In the genomic region with DNA sequence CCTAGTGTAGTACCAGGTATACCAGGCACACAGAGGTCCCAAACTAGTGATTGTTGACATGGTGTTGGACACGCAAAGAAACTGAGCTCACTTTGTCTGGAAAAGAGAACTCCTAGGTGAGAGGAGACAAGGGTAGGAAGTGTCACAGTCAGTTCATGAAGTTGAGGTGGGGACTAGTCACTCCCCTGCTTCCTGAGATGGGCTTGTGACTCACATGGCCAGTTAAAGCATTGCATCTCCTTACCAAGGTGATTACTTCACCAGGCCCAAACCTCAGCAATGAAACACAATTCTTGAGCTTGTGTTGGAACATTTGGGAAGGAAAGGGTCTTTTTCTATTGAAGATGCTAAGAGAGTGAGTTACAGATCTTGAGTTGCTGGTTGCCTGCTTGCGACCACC, we compare ENCODE assay signal across 14 cellular contexts.
"Had no signal": no experiment of that assay in that cellular context is flagged by ENCODE, and none has a peak within 500 bp of the region (broad histone marks: within the 10 kb centered on the region; RNA-seq: fewer than 3 reads in every experiment).

No MANE protein-coding gene starts in this region.

- H3K4me1 Mint-ChIP-seq: activated B cell treated with CpG ODN at 0.5 μM for 24 hours; stimulated activated memory B cell treated with anti-CD40 and anti-IgM and Interleukin-4, amounts not matched to agents 10 μg/mL and 1 μg/mL and 100 μg/mL, for 72 hours had no signal

- H3K27ac Mint-ChIP-seq: activated B cell treated with CpG ODN at 0.5 μM for 24 hours; activated T-helper 1 cell treated with anti-CD3 and anti-CD28 coated beads, Interleukin-12 subunit alpha, Interleukin-12 subunit beta, Interleukin-2, Interleukin-4 antibody, amounts not matched to agents 30 ng/mL and 10 ng/mL and 1 ng/mL, durations not matched to agents 14 hours and 24 hours and 36 hours; stimulated activated memory B cell treated with anti-CD40 and anti-IgM and Interleukin-4, amounts not matched to agents 10 μg/mL and 1 μg/mL and 100 μg/mL, for 72 hours; T-cell had no signal

- H3K27me3 Mint-ChIP-seq: activated B cell treated with CpG ODN at 0.5 μM for 24 hours; naive thymus-derived CD4-positive, alpha-beta T cell had no signal

- DNase-seq: activated B cell treated with CpG ODN at 0.5 μM for 24 hours; activated CD4-positive, alpha-beta T cell treated with anti-CD3 and anti-CD28 coated beads for 48 hours; activated naive CD4-positive, alpha-beta T cell; dermis blood vessel endothelial cell; effector memory CD4-positive, alpha-beta T cell; esophagus squamous epithelium; left cardiac atrium; mesendoderm; naive thymus-derived CD4-positive, alpha-beta T cell; stimulated activated CD4-positive, alpha-beta T cell treated with anti-CD3 and anti-CD28 coated beads, Interleukin-4, amount 100 ng/mL, for 24 hours; T-cell; thyroid gland had no signal

- H3K4me3 Mint-ChIP-seq: activated B cell treated with CpG ODN at 0.5 μM for 24 hours; activated T-helper 1 cell treated with anti-CD3 and anti-CD28 coated beads, Interleukin-12 subunit alpha, Interleukin-12 subunit beta, Interleukin-2, Interleukin-4 antibody, amounts not matched to agents 30 ng/mL and 10 ng/mL and 1 ng/mL, durations not matched to agents 14 hours and 24 hours and 36 hours; naive thymus-derived CD4-positive, alpha-beta T cell; stimulated activated memory B cell treated with anti-CD40 and anti-IgM and Interleukin-4, amounts not matched to agents 10 μg/mL and 1 μg/mL and 100 μg/mL, for 72 hours; T-cell had no signal

- H3K9me3 Mint-ChIP-seq: activated B cell treated with CpG ODN at 0.5 μM for 24 hours; activated T-helper 1 cell treated with anti-CD3 and anti-CD28 coated beads, Interleukin-12 subunit alpha, Interleukin-12 subunit beta, Interleukin-2, Interleukin-4 antibody, amounts not matched to agents 30 ng/mL and 10 ng/mL and 1 ng/mL, durations not matched to agents 14 hours and 24 hours and 36 hours; stimulated activated memory B cell treated with anti-CD40 and anti-IgM and Interleukin-4, amounts not matched to agents 10 μg/mL and 1 μg/mL and 100 μg/mL, for 72 hours; T-cell had no signal

- ATAC-seq: left cardiac atrium; naive thymus-derived CD4-positive, alpha-beta T cell; stimulated activated memory B cell treated with anti-CD40 and anti-IgM and Interleukin-4, amounts not matched to agents 10 μg/mL and 1 μg/mL and 100 μg/mL, for 72 hours had no signal
